ENCODE assay signal across 9 cellular contexts in genomic region chr5:2751592-2752021, GRCh38. TPM values are rescaled to one million over a fixed set of nuclear protein-coding genes. Genes with fewer than 3 reads are reported as not detected.
DNase-seq lines count a peak whose midpoint lies in the region; TF ChIP-seq lines count a peak whose summit lies in the region.
"Had no signal": no experiment of that assay in that cellular context is flagged by ENCODE, and none has a peak within 500 bp of the region (broad histone marks: within the 10 kb centered on the region; RNA-seq: fewer than 3 reads in every experiment).

Gene IRX2 (minus strand): TSS chr5:2751677. CDS start chr5:2751413, 264 bp downstream.

- no peak within 1 kb of the TSS for H3K27ac Mint-ChIP-seq in CD4-positive, alpha-beta memory T cell
- H3K27ac Mint-ChIP-seq in immature natural killer cell, result no peak within 1 kb of the TSS

- CTCF ChIA-PET in CD4-positive, alpha-beta memory T cell (lab: Charles Lee; ENCODE audit: partially characterized antibody), result no interaction called here

- DNase-seq in DMS 273 (lab: John Stamatoyannopoulos, UW; ENCODE audit: unreplicated experiment) (peak; percentile 74), DMS 273 treated with DMSO at 0.1 percent for 48 hours (lab: John Stamatoyannopoulos, UW) (no peak), SW480 (ENCODE audit: low spot score) (peak; percentile 83), head of caudate nucleus (peak in 25 of 42 donors; percentile 21 to 88 (median 54)), renal cortical epithelial cell (ENCODE audit: low read depth) (peak; percentile 72), immature natural killer cell (no peak), GM20000 (ENCODE audit: low spot score) (no peak)
- DNase-seq in CD4-positive, alpha-beta memory T cell, result no peak

- POLR2A ChIA-PET in CD4-positive, alpha-beta memory T cell (lab: Charles Lee; ENCODE audit: partially characterized antibody), result no interaction called here

- H3K27me3 ChIP-seq in CD4-positive, alpha-beta memory T cell (ENCODE audit: insufficient read depth, low read length), result no peaks in the 10 kb centered on the region

- no peaks in the 10 kb centered on the region for H3K36me3 Mint-ChIP-seq in CD4-positive, alpha-beta memory T cell
- peaks cover 0 to 4% (median 0%) of the 10 kb centered on the region in 3 donors for H3K36me3 Mint-ChIP-seq in immature natural killer cell

- H3K4me3 ChIP-seq in CD4-positive, alpha-beta memory T cell (ENCODE audit: low read length in 2 of 2), result no peak within 1 kb of the TSS

- no peak for TF ChIP-seq CTCF in GM20000 (IDR thresholded peaks at IDR 0.05; ENCODE audit: extremely low read depth, missing control alignments)

- H3K4me3 Mint-ChIP-seq in CD4-positive, alpha-beta memory T cell, result peak within 1 kb of the TSS in 3 of 8 donors; percentile 21 to 43 (median 24)
- H3K4me3 Mint-ChIP-seq in immature natural killer cell, result peak within 1 kb of the TSS in 1 of 5 donors; percentile 27

- peaks cover 0 to 10% (median 3%) of the 10 kb centered on the region in 8 donors for H3K9me3 Mint-ChIP-seq in CD4-positive, alpha-beta memory T cell
- peaks cover 0 to 9% (median 3%) of the 10 kb centered on the region in 6 donors for H3K9me3 Mint-ChIP-seq in immature natural killer cell

- H3K4me1 ChIP-seq in CD4-positive, alpha-beta memory T cell (ENCODE audit: insufficient read depth, low read length), result no peaks in the 10 kb centered on the region

- H3K9me3 ChIP-seq in CD4-positive, alpha-beta memory T cell (ENCODE audit: control insufficient read depth in 1 of 2, low read length in 2 of 2), result no peaks in the 10 kb centered on the region

- H3K36me3 ChIP-seq in CD4-positive, alpha-beta memory T cell (ENCODE audit: insufficient read depth, low read length), result no peaks in the 10 kb centered on the region

- no peak within 1 kb of the TSS for H3K27ac ChIP-seq in CD4-positive, alpha-beta memory T cell (ENCODE audit: low read depth, low read length)
- H3K27ac ChIP-seq: 22Rv1 had no signal

- peaks cover 0 to 31% (median 11%) of the 10 kb centered on the region in 4 donors for H3K4me1 Mint-ChIP-seq in CD4-positive, alpha-beta memory T cell
- H3K4me1 Mint-ChIP-seq in immature natural killer cell, result no peaks in the 10 kb centered on the region

- intact Hi-C loops in head of caudate nucleus (cut with DNase I), result no loop called here
- intact Hi-C loops in CD4-positive, alpha-beta memory T cell (cut with micrococcal nuclease), result no loop called here

- H3K27me3 Mint-ChIP-seq in CD4-positive, alpha-beta memory T cell, result peaks cover 36 to 40% of the 10 kb centered on the region in 2 donors
- H3K27me3 Mint-ChIP-seq in immature natural killer cell (ENCODE audit: low read depth in 3 of 3), result peaks cover 22 to 38% (median 26%) of the 10 kb centered on the region in 3 donors

RNA-seq across cellular contexts. Expression of gene IRX2, which starts in this region (rescaled TPM):
- 6.1 and 20.5 TPM in 2 replicates for total RNA-seq in renal cortical epithelial cell
- not detected for total RNA-seq in CD4-positive, alpha-beta memory T cell
- polyA plus RNA-seq in CD4-positive, alpha-beta memory T cell, result not detected
- polyA plus RNA-seq in immature natural killer cell, result not detected

Comparison
In these comparisons a context has a peak if more than half of its experiments do, and no peak if none do; other contexts are left out.
1. DNase-seq: peak in DMS 273 (single experiment), SW480 (single experiment), head of caudate nucleus (25 of 42) and renal cortical epithelial cell (single experiment); none in DMS 273 treated with DMSO at 0.1 percent for 48 hours (single experiment), CD4-positive, alpha-beta memory T cell (0 of 5), immature natural killer cell (0 of 3) and GM20000 (single experiment).